In the genomic region with DNA sequence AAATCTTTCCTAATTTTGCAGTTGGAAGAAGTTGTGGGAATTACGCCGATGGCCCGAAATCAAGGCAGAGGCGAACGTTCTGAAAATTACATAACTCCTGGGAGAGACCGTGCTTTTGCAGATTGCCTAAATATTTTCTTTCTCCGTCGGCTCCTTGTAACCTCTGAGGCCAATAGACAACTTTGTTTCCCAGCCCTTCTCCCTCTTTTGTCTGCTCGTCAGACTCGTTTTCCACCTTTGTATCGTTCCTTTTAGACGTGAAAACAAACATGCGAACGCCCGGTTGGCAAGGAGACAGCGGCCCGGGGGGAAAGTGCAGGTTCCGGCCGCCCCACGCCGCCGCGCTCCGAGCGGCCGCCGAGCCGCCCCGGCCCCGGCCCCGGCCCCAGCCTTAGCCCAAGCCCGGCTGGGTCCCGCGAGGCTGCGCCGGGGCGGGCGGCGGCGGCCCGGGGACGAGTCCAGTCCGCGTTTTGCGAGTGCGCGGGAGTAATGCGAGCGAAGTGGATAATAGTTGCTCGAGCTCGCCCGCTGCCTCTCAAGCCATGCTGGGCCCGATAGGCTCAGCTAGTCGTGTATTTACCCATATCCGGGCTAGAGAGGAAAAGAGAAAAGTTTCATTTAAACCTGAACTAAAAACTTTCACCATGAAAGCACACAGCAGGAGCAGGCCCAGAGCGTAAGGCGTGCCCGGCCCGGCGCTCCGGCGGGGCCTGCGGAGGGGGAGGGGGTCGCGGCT, we compare ENCODE assay signal across 8 cellular contexts. TPM values are rescaled to one million over a fixed set of nuclear protein-coding genes. Genes with fewer than 3 reads are reported as not detected.
A peak's percentile ranks its signal among the peaks of the same experiment; 100 is the strongest.
DNase-seq lines count a peak whose midpoint lies in the region; ATAC-seq and TF ChIP-seq lines count a peak whose summit lies in the region.

A gene (plus strand): TSS at position 538 of the 736 bp plus-strand sequence. CDS start 303 bp downstream, outside the sequence.

- H3K4me2 ChIP-seq in fibroblast of lung (ENCODE audit: extremely low read depth, insufficient read depth, low read length) = peak within 1 kb of the TSS; percentile 98

- no peaks in the 10 kb centered on the region for H3K9me3 ChIP-seq in HUES48 (ENCODE audit: control insufficient read depth, insufficient read depth, low read length)
- no peaks in the 10 kb centered on the region for H3K9me3 ChIP-seq in fibroblast of lung (ENCODE audit: control insufficient read depth, insufficient read depth, low read depth, low read length)

- H3K27me3 ChIP-seq in HUES48 (ENCODE audit: control insufficient read depth, insufficient read depth, low read length) = no peaks in the 10 kb centered on the region
- H3K27me3 ChIP-seq in fibroblast of lung (ENCODE audit: control insufficient read depth, insufficient read depth, low read length) = no peaks in the 10 kb centered on the region

- peaks cover 40% of the 10 kb centered on the region for H3K79me2 ChIP-seq in fibroblast of lung (ENCODE audit: control insufficient read depth, insufficient read depth, low read length)

- DNase-seq in D341Med (ENCODE audit: low spot score) (peak; percentile 90), RKO (ENCODE audit: low spot score) (peak; percentile 64), fibroblast of lung (ENCODE audit: low read depth in 2 of 2) (peak; percentile 86)
- DNase-seq in activated T-helper 1 cell treated with anti-CD3 and anti-CD28 coated beads, Interleukin-12 subunit alpha, Interleukin-12 subunit beta, Interleukin-2, Interleukin-4 antibody, amounts not matched to agents 30 ng/mL and 10 ng/mL and 1 ng/mL, durations not matched to agents 14 hours and 24 hours and 36 hours (ENCODE audit: low spot score) = peak; percentile 75
- DNase-seq in natural killer cell treated with Interleukin-12 subunit alpha and Interleukin-12 subunit beta and Interleukin-15 and Interleukin-18, amount 100 ng/mL, for 72 hours (ENCODE audit: low spot score) = peak; percentile 81
- DNase-seq in stimulated activated naive CD4-positive, alpha-beta T cell treated with Interleukin-2 at 50 U/mL for 16 hours (lab: John Stamatoyannopoulos, UW) = peak; percentile 75

- peak; percentile 37 for ATAC-seq in GM21360 (IDR thresholded peaks at IDR 0.05; ENCODE audit: unreplicated experiment)
- peak; percentile 71 to 79 for ATAC-seq in natural killer cell treated with Interleukin-12 subunit alpha and Interleukin-12 subunit beta and Interleukin-15 and Interleukin-18, amount 100 ng/mL, for 72 hours

- H3K4me1 ChIP-seq in HUES48 (ENCODE audit: control insufficient read depth, insufficient read depth, low read length) (peaks cover 59% of the 10 kb centered on the region), fibroblast of lung (ENCODE audit: control insufficient read depth, extremely low read depth, insufficient read depth, low read length) (peaks cover 6% of the 10 kb centered on the region)

- H3K4me3 Mint-ChIP-seq in activated T-helper 1 cell treated with anti-CD3 and anti-CD28 coated beads, Interleukin-12 subunit alpha, Interleukin-12 subunit beta, Interleukin-2, Interleukin-4 antibody, amounts not matched to agents 30 ng/mL and 10 ng/mL and 1 ng/mL, durations not matched to agents 14 hours and 24 hours and 36 hours = peak within 1 kb of the TSS; percentile 97
- H3K4me3 Mint-ChIP-seq in natural killer cell treated with Interleukin-12 subunit alpha and Interleukin-12 subunit beta and Interleukin-15 and Interleukin-18, amount 100 ng/mL, for 72 hours = peak within 1 kb of the TSS; percentile 90

- H3K4me1 Mint-ChIP-seq in activated T-helper 1 cell treated with anti-CD3 and anti-CD28 coated beads, Interleukin-12 subunit alpha, Interleukin-12 subunit beta, Interleukin-2, Interleukin-4 antibody, amounts not matched to agents 30 ng/mL and 10 ng/mL and 1 ng/mL, durations not matched to agents 14 hours and 24 hours and 36 hours (ENCODE audit: low read depth) = peaks cover 52% of the 10 kb centered on the region
- H3K4me1 Mint-ChIP-seq in natural killer cell treated with Interleukin-12 subunit alpha and Interleukin-12 subunit beta and Interleukin-15 and Interleukin-18, amount 100 ng/mL, for 72 hours (ENCODE audit: low read depth in 2 of 2) = peaks cover 26 to 35% of the 10 kb centered on the region in 2 donors

- peak within 1 kb of the TSS; percentile 82 for H2AFZ ChIP-seq in fibroblast of lung (ENCODE audit: low read length)

- H3K27ac Mint-ChIP-seq in activated T-helper 1 cell treated with anti-CD3 and anti-CD28 coated beads, Interleukin-12 subunit alpha, Interleukin-12 subunit beta, Interleukin-2, Interleukin-4 antibody, amounts not matched to agents 30 ng/mL and 10 ng/mL and 1 ng/mL, durations not matched to agents 14 hours and 24 hours and 36 hours = peak within 1 kb of the TSS; percentile 98
- peak within 1 kb of the TSS; percentile 93 to 94 for H3K27ac Mint-ChIP-seq in natural killer cell treated with Interleukin-12 subunit alpha and Interleukin-12 subunit beta and Interleukin-15 and Interleukin-18, amount 100 ng/mL, for 72 hours

- H3K4me3 ChIP-seq in HUES48 (ENCODE audit: low read depth, low read length) (peak within 1 kb of the TSS; percentile 90), fibroblast of lung (replicated peaks in 1 of 4; ENCODE audit: control extremely low read depth in 1 of 4, insufficient read depth in 1 of 4, low read depth in 3 of 4, low read length in 4 of 4) (peak within 1 kb of the TSS; percentile 68 to 85 (median 76))

- intact Hi-C loops in activated T-helper 1 cell treated with anti-CD3 and anti-CD28 coated beads, Interleukin-12 subunit alpha, Interleukin-12 subunit beta, Interleukin-2, Interleukin-4 antibody, amounts not matched to agents 30 ng/mL and 10 ng/mL and 1 ng/mL, durations not matched to agents 14 hours and 24 hours and 36 hours (cut with micrococcal nuclease) = loop anchor here (1.0 to 2.0 kb wide), 4 partner anchors 57 to 1463 kb away; a partner anchor contains a TSS

- no peaks in the 10 kb centered on the region for H3K36me3 Mint-ChIP-seq in activated T-helper 1 cell treated with anti-CD3 and anti-CD28 coated beads, Interleukin-12 subunit alpha, Interleukin-12 subunit beta, Interleukin-2, Interleukin-4 antibody, amounts not matched to agents 30 ng/mL and 10 ng/mL and 1 ng/mL, durations not matched to agents 14 hours and 24 hours and 36 hours (ENCODE audit: low read depth)
- peaks cover 6% of the 10 kb centered on the region for H3K36me3 Mint-ChIP-seq in natural killer cell treated with Interleukin-12 subunit alpha and Interleukin-12 subunit beta and Interleukin-15 and Interleukin-18, amount 100 ng/mL, for 72 hours

- H3K36me3 ChIP-seq in HUES48 (ENCODE audit: control insufficient read depth, insufficient read depth, low read length) = no peaks in the 10 kb centered on the region
- H3K36me3 ChIP-seq in fibroblast of lung (ENCODE audit: control insufficient read depth, insufficient read depth, low read length) = no peaks in the 10 kb centered on the region

- TF ChIP-seq CTCF in fibroblast of lung (conservative IDR thresholded peaks at IDR 0.05 in 1 of 2, IDR thresholded peaks at IDR 0.05 in 1 of 2; ENCODE audit: low read depth in 1 of 2, low read length in 2 of 2) = no peak

- H3K9me3 Mint-ChIP-seq in activated T-helper 1 cell treated with anti-CD3 and anti-CD28 coated beads, Interleukin-12 subunit alpha, Interleukin-12 subunit beta, Interleukin-2, Interleukin-4 antibody, amounts not matched to agents 30 ng/mL and 10 ng/mL and 1 ng/mL, durations not matched to agents 14 hours and 24 hours and 36 hours = no peaks in the 10 kb centered on the region
- H3K9me3 Mint-ChIP-seq in natural killer cell treated with Interleukin-12 subunit alpha and Interleukin-12 subunit beta and Interleukin-15 and Interleukin-18, amount 100 ng/mL, for 72 hours = no peaks in the 10 kb centered on the region

- peak within 1 kb of the TSS; percentile 92 for H3K9ac ChIP-seq in HUES48 (ENCODE audit: low read depth, low read length)
- peak within 1 kb of the TSS; percentile 79 for H3K9ac ChIP-seq in fibroblast of lung (ENCODE audit: insufficient read depth, low read length)

- no peaks in the 10 kb centered on the region for H4K20me1 ChIP-seq in fibroblast of lung (ENCODE audit: control insufficient read depth, extremely low read depth, insufficient read depth, low read length)

- H3K27me3 Mint-ChIP-seq in activated T-helper 1 cell treated with anti-CD3 and anti-CD28 coated beads, Interleukin-12 subunit alpha, Interleukin-12 subunit beta, Interleukin-2, Interleukin-4 antibody, amounts not matched to agents 30 ng/mL and 10 ng/mL and 1 ng/mL, durations not matched to agents 14 hours and 24 hours and 36 hours (ENCODE audit: insufficient read depth) = peaks cover 3% of the 10 kb centered on the region
- H3K27me3 Mint-ChIP-seq in natural killer cell treated with Interleukin-12 subunit alpha and Interleukin-12 subunit beta and Interleukin-15 and Interleukin-18, amount 100 ng/mL, for 72 hours = peaks cover 0 to 3% of the 10 kb centered on the region in 2 donors

- H3K27ac ChIP-seq in HUES48 (ENCODE audit: low read depth, low read length) (peak within 1 kb of the TSS; percentile 97), fibroblast of lung (ENCODE audit: insufficient read depth, low read length) (peak within 1 kb of the TSS; percentile 90)

RNA-seq across cellular contexts. Expression of the gene that starts here (rescaled TPM):
- 73.6 and 79.1 TPM in 2 replicates for total RNA-seq in activated T-helper 1 cell treated with anti-CD3 and anti-CD28 coated beads, Interleukin-12 subunit alpha, Interleukin-12 subunit beta, Interleukin-2, Interleukin-4 antibody, amounts not matched to agents 30 ng/mL and 10 ng/mL and 1 ng/mL, durations not matched to agents 14 hours and 24 hours and 36 hours
- total RNA-seq in fibroblast of lung = 29.3 and 41.9 TPM in 2 replicates
- polyA plus RNA-seq in fibroblast of lung = 15.4 and 18.6 TPM in 2 replicates
- 19.9 and 21.1 TPM in 2 replicates for polyA plus RNA-seq in fibroblast of lung (2012)
- 115 and 117 TPM in 2 replicates for polyA minus RNA-seq in fibroblast of lung (ENCODE audit: low replicate concordance)
- total RNA-seq in natural killer cell treated with Interleukin-12 subunit alpha and Interleukin-12 subunit beta and Interleukin-15 and Interleukin-18, amount 100 ng/mL, for 72 hours = 100 to 1,000 TPM in 1 of 2 donors, 10 to 100 TPM in 1; 92.3 to 129 TPM

Comparison
In these comparisons a context has a peak if more than half of its experiments do, and no peak if none do; other contexts are left out.
1. Peak in every context shown above with its lines: DNase-seq, ATAC-seq, H3K4me3 ChIP-seq and H3K27ac ChIP-seq.